Comparison of ENCODE assay signal across 8 cellular contexts in genomic region chr16:30747331-30747730, GRCh38. TPM values are rescaled to one million over a fixed set of nuclear protein-coding genes. Genes with fewer than 3 reads are reported as not detected.
DNase-seq lines count a peak whose midpoint lies in the region; ATAC-seq and TF ChIP-seq lines count a peak whose summit lies in the region.

No MANE protein-coding gene starts in this region.

- POLR2A ChIA-PET in BJ (lab: Charles Lee), result interaction anchor here (0.6 kb wide), 1 partner anchor 50 kb away, joined by 3 read pairs; no protein-coding TSS in a partner anchor

- DNase-seq in BJ (ENCODE audit: low read depth) (peak; percentile 9), LoVo (ENCODE audit: low spot score) (peak; percentile 62), coronary artery (ENCODE audit: low spot score) (no peak), natural killer cell (no peak), SHP77 treated with DMSO at 0.1 percent for 48 hours (lab: John Stamatoyannopoulos, UW) (no peak), activated gamma-delta T cell (lab: John Stamatoyannopoulos, UW) (no peak)

- peaks cover 34 to 45% of the 10 kb centered on the region in 2 donors for H3K4me1 Mint-ChIP-seq in natural killer cell

- H3K36me3 Mint-ChIP-seq in natural killer cell, result no peaks in the 10 kb centered on the region

- no peak for ATAC-seq in natural killer cell
- ATAC-seq in GM18511 (IDR thresholded peaks at IDR 0.05; ENCODE audit: unreplicated experiment), result no peak
- no peak for ATAC-seq in GM21447 (IDR thresholded peaks at IDR 0.05; ENCODE audit: unreplicated experiment)

- H3K4me3 Mint-ChIP-seq in natural killer cell, result peak overlapping the region; percentile 95

- H3K9me3 Mint-ChIP-seq in natural killer cell, result no peaks in the 10 kb centered on the region

- peak overlapping the region; percentile 90 to 93 for H3K27ac Mint-ChIP-seq in natural killer cell

- H3K36me3 ChIP-seq in BJ (ENCODE audit: control insufficient read depth, insufficient read depth, low read length), result peaks cover 11% of the 10 kb centered on the region

- H3K27me3 Mint-ChIP-seq in natural killer cell (ENCODE audit: low read depth in 2 of 2), result no peaks in the 10 kb centered on the region

- peak overlapping the region; percentile 12 to 76 for H3K27ac ChIP-seq in coronary artery

- intact Hi-C loops in natural killer cell (cut with micrococcal nuclease), result loop anchor here (5.0 kb wide), 1 partner anchor 50 kb away; the partner anchor contains the start of gene SRCAP

- H3K27me3 ChIP-seq in BJ (ENCODE audit: control insufficient read depth, insufficient read depth, low read length), result no peaks in the 10 kb centered on the region

- TF ChIP-seq CTCF in BJ (IDR thresholded peaks at IDR 0.05; ENCODE audit: insufficient read depth, low read depth, low read length) (no peak), coronary artery (IDR thresholded peaks at IDR 0.05) (no peak), natural killer cell (IDR thresholded peaks at IDR 0.05) (no peak)

- CTCF ChIA-PET in BJ (lab: Yijun Ruan, JAX), result interaction anchor here (1.3 to 1.8 kb wide), 2 partner anchors 12 to 118 kb away, joined by 3 read pairs; no protein-coding TSS in a partner anchor

- H3K4me3 ChIP-seq in BJ (ENCODE audit: low read depth, low read length) (peak overlapping the region; percentile 47; the same call in 1 of the 2 replicates), coronary artery (peak overlapping the region; percentile 88)

RNA-seq across cellular contexts. Expression of gene PHKG2, which starts 0.9 kb away (rescaled TPM):
- 24.9 and 32.4 TPM in 2 replicates for polyA plus RNA-seq in BJ (2011; rRNA removed)
- polyA minus RNA-seq in BJ (2011; rRNA and poly(A)+ RNA removed), result 12.2 and 20.6 TPM in 2 replicates
- 10 to 100 TPM; 50.5 to 86.1 (median 64.8) TPM for total RNA-seq in natural killer cell

RNA-seq across cellular contexts. Expression of gene CFAP119, which starts 14.5 kb away (rescaled TPM):
- polyA plus RNA-seq in BJ (2011; rRNA removed), result 4.7 and 5.0 TPM in 2 replicates
- polyA minus RNA-seq in BJ (2011; rRNA and poly(A)+ RNA removed), result 2.9 and 3.9 TPM in 2 replicates
- total RNA-seq in natural killer cell, result 1 to 10 TPM; 3.4 to 5.1 (median 4.9) TPM

RNA-seq across cellular contexts. Expression of gene RNF40, which starts 14.8 kb away (rescaled TPM):
- polyA plus RNA-seq in BJ (2011; rRNA removed), result 64.7 and 82.4 TPM in 2 replicates
- polyA minus RNA-seq in BJ (2011; rRNA and poly(A)+ RNA removed), result 54.9 and 73.4 TPM in 2 replicates
- 100 to 1,000 TPM; 153 to 167 (median 161) TPM for total RNA-seq in natural killer cell

RNA-seq across cellular contexts. Expression of gene ZNF629, which starts 39.7 kb away (rescaled TPM):
- polyA plus RNA-seq in BJ (2011; rRNA removed), result 4.6 and 6.0 TPM in 2 replicates
- polyA minus RNA-seq in BJ (2011; rRNA and poly(A)+ RNA removed), result 6.1 and 8.0 TPM in 2 replicates
- total RNA-seq in natural killer cell, result 1 to 10 TPM in 2 of 3 donors, under 1 TPM in 1; 0.96 to 1.9 (median 1.8) TPM

RNA-seq across cellular contexts. Expression of gene SRCAP, which starts 48.4 kb away (rescaled TPM):
- 3.2 and 4.4 TPM in 2 replicates for polyA plus RNA-seq in BJ (2011; rRNA removed)
- 11.4 and 23.2 TPM in 2 replicates for polyA minus RNA-seq in BJ (2011; rRNA and poly(A)+ RNA removed)
- total RNA-seq in natural killer cell, result 10 to 100 TPM; 78.8 to 99.0 (median 89.3) TPM

Comparison
In these comparisons a context has a peak if more than half of its experiments do, and no peak if none do; other contexts are left out.
1. DNase-seq: peak in BJ (single experiment) and LoVo (single experiment); none in coronary artery (single experiment), natural killer cell (single experiment), SHP77 treated with DMSO at 0.1 percent for 48 hours (single experiment) and activated gamma-delta T cell (single experiment).